In the genomic region with DNA sequence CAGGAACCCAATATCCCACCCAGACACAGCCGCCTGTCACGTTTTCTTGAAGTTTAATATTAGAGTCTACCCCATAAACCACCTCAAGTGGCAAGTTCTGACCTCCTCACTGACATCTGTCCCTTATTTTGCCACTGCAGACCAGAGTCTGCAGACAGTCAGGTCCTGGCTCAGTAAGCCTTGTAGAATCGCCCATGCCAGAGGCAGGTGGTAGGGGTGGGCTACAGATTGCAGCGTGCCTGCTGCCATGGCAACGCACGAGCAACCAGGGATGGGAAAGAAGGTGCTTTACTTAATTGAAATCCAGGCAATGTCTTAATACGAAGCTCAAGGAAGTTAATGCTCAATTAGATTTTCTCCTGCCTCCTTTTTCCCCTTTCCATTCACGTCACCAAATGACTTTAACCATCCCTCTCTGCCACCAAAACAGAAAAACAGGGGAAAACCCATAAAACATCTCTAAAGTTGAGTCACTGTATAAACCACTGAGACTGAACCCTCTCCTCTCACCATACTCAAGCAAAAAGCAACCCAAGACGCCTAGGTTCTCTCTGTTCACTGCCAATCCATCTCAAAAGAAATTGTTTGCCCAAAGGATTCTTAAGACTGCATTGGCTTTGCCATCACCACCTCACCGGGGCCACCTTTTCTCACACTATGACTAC, we compare ENCODE assay signal across 19 cellular contexts.
A peak's percentile ranks its signal among the peaks of the same experiment; 100 is the strongest.
DNase-seq lines count a peak whose midpoint lies in the region; ATAC-seq, FAIRE-seq and TF ChIP-seq lines count a peak whose summit lies in the region.
"Had no signal": no experiment of that assay in that cellular context is flagged by ENCODE, and none has a peak within 500 bp of the region (broad histone marks: within the 10 kb centered on the region; RNA-seq: fewer than 3 reads in every experiment).

No MANE protein-coding gene starts in this region.

- peak; percentile 79 for ATAC-seq in GM18502 (IDR thresholded peaks at IDR 0.05; ENCODE audit: poor library complexity, unreplicated experiment)
- peak; percentile 84 for ATAC-seq in HG02571 (IDR thresholded peaks at IDR 0.05; ENCODE audit: unreplicated experiment)
- ATAC-seq in left colon, result no peak
- ATAC-seq: left cardiac atrium, SK-N-SH treated with all-trans-retinoic acid at 6 μM for 48 hours had no signal

- FAIRE-seq in D721Med (lab: Jason Lieb, UNC), result peak; percentile 84
- FAIRE-seq: endothelial cell of umbilical vein, H54 had no signal

- intact Hi-C loops in left colon (cut with DNase I, micrococcal nuclease), result no loop called here

- no peak overlapping the region for H3K27ac ChIP-seq in WERI-Rb-1
- H3K27ac ChIP-seq: cardiac muscle cell had no signal

- no peak for DNase-seq in D721Med (ENCODE audit: insufficient read length, low spot score)
- DNase-seq in WERI-Rb-1, result peak; percentile 82
- DNase-seq in medulla oblongata (ENCODE audit: extremely low spot score), result no peak
- DNase-seq in left colon, result no peak
- DNase-seq in Kasumi-1 (lab: John Stamatoyannopoulos, UW), result no peak
- no peak for DNase-seq in stimulated activated CD4-positive, alpha-beta T cell treated with anti-CD3 and anti-CD28 coated beads, Interleukin-2, amount 100 ng/mL, for 48 hours
- DNase-seq: activated naive CD4-positive, alpha-beta T cell; BE2C; KBM-7; left cardiac atrium; NCI-H1694; NK-92 treated with Interleukin-12 subunit alpha and Interleukin-12 subunit beta, amount 100 ng/mL, for 24 hours; stimulated activated naive CD4-positive, alpha-beta T cell treated with Interleukin-2 at 50 U/mL for 16 hours had no signal

- H3K4me3 ChIP-seq in WERI-Rb-1 (ENCODE audit: low read depth, low read length), result no peak overlapping the region
- H3K4me3 ChIP-seq: cardiac muscle cell had no signal

- no peaks in the 10 kb centered on the region for H3K27me3 ChIP-seq in WERI-Rb-1 (ENCODE audit: insufficient read depth, low read depth, severe bottlenecking)
- H3K27me3 ChIP-seq: BE2C, cardiac muscle cell had no signal

- peaks cover 14% of the 10 kb centered on the region for H3K9me3 ChIP-seq in WERI-Rb-1 (ENCODE audit: severe bottlenecking)
- H3K9me3 ChIP-seq: BE2C had no signal

- H3K36me3 ChIP-seq in WERI-Rb-1, result peaks cover 5% of the 10 kb centered on the region
- H3K36me3 ChIP-seq: BE2C, cardiac muscle cell had no signal

- TF ChIP-seq CTCF in D721Med (IDR thresholded peaks at IDR 0.05; ENCODE audit: insufficient read depth, missing control alignments), result no peak
- no peak for TF ChIP-seq CTCF in WERI-Rb-1 (IDR thresholded peaks at IDR 0.05; ENCODE audit: low read depth, low read length)
